In genomic region chr19:33393286-33394005, GRCh38 we compare ENCODE assay signal across 14 cellular contexts. TPM values are rescaled to one million over a fixed set of nuclear protein-coding genes. Genes with fewer than 3 reads are reported as not detected.
A peak's percentile ranks its signal among the peaks of the same experiment; 100 is the strongest.
DNase-seq lines count a peak whose midpoint lies in the region; ATAC-seq, FAIRE-seq and TF ChIP-seq lines count a peak whose summit lies in the region.
"Had no signal": no experiment of that assay in that cellular context is flagged by ENCODE, and none has a peak within 500 bp of the region (broad histone marks: within the 10 kb centered on the region; RNA-seq: fewer than 3 reads in every experiment).

No MANE protein-coding gene starts in this region.

- in situ Hi-C loops in IMR-90 (cut with MboI; ENCODE audit: low sequenced_read_pairs): no loop called here

- TF ChIP-seq EP300 in H1 (IDR thresholded peaks at IDR 0.05; ENCODE audit: borderline replicate concordance in 1 of 2, low read depth in 2 of 2, low read length in 2 of 2): no peak

- no peak overlapping the region for H2AK9ac ChIP-seq in IMR-90 (replicated peaks; ENCODE audit: low read depth, low read length, poor library complexity)

- no peaks in the 10 kb centered on the region for H3K23me2 ChIP-seq in H1 (ENCODE audit: low read depth, low read length)

- H3K27me3 ChIP-seq in IMR-90 (ENCODE audit: control insufficient read depth, insufficient read depth, low read length) (no peaks in the 10 kb centered on the region), H1 (replicated peaks in 1 of 4; ENCODE audit: control insufficient read depth in 3 of 4, extremely low read depth in 1 of 4, insufficient read depth in 3 of 4, low read length in 3 of 4) (no peaks in the 10 kb centered on the region), neuronal stem cell (ENCODE audit: control insufficient read depth in 3 of 3, insufficient read depth in 3 of 3, low read depth in 1 of 3, low read length in 3 of 3) (no peaks in the 10 kb centered on the region)

- peak overlapping the region; percentile 78; the same call in 1 of the 2 replicates for H2AK5ac ChIP-seq in IMR-90 (ENCODE audit: low read depth, low read length)
- H2AK5ac ChIP-seq in H1 (ENCODE audit: low read depth, low read length): 0 out of 2 replicates have a peak overlapping the region, but pooled peaks have one; percentile 39
- H2AK5ac ChIP-seq in neuronal stem cell (ENCODE audit: low read depth, low read length): no peak overlapping the region

- H3K79me2 ChIP-seq in H1 (ENCODE audit: control insufficient read depth in 1 of 2, insufficient read depth in 2 of 2, low read length in 2 of 2): no peaks in the 10 kb centered on the region

- H2BK15ac ChIP-seq in IMR-90 (ENCODE audit: low read depth, low read length): no peak overlapping the region
- no peak overlapping the region for H2BK15ac ChIP-seq in H1 (ENCODE audit: low read length)
- no peak overlapping the region for H2BK15ac ChIP-seq in neuronal stem cell (ENCODE audit: low read length)

- no peak overlapping the region for H3K9ac ChIP-seq in IMR-90 (ENCODE audit: low read depth, low read length)
- H3K9ac ChIP-seq in H1 (replicated peaks in 1 of 4; ENCODE audit: extremely low read depth in 1 of 4, low read depth in 3 of 4, low read length in 3 of 4): no peak overlapping the region
- H3K9ac ChIP-seq in neuronal stem cell (ENCODE audit: low read depth, low read length, poor library complexity): peak overlapping the region; percentile 44

- no peak overlapping the region for H3K27ac ChIP-seq in IMR-90 (ENCODE audit: insufficient read depth, low read length)
- no peak overlapping the region for H3K27ac ChIP-seq in H1 (ENCODE audit: low read depth, low read length)
- no peak overlapping the region for H3K27ac ChIP-seq in neuronal stem cell (replicated peaks; ENCODE audit: low read length)
- H3K27ac ChIP-seq: C4-2B had no signal

- H3K9me3 ChIP-seq in IMR-90 (ENCODE audit: control insufficient read depth, insufficient read depth, low read length): no peaks in the 10 kb centered on the region
- no peaks in the 10 kb centered on the region for H3K9me3 ChIP-seq in H1 (ENCODE audit: insufficient read depth in 2 of 2, low read depth in 1 of 2, low read length in 1 of 2)
- no peaks in the 10 kb centered on the region for H3K9me3 ChIP-seq in neuronal stem cell (replicated peaks in 1 of 2; ENCODE audit: control insufficient read depth in 2 of 2, insufficient read depth in 1 of 2, low read depth in 1 of 2, low read length in 2 of 2)

- no peak for TF ChIP-seq POLR2A in IMR-90 (IDR thresholded peaks at IDR 0.05; ENCODE audit: low read depth, low read length)
- no peak for TF ChIP-seq POLR2A in H1 (IDR thresholded peaks at IDR 0.05; ENCODE audit: control extremely low read depth in 1 of 2, low read depth in 2 of 2, low read length in 2 of 2)

- no peak overlapping the region for H2AFZ ChIP-seq in IMR-90 (replicated peaks; ENCODE audit: low read length, poor library complexity)
- no peak overlapping the region for H2AFZ ChIP-seq in H1 (ENCODE audit: low read length)
- no peak overlapping the region for H2AFZ ChIP-seq in neuronal stem cell (ENCODE audit: low read length)

- H3K23ac ChIP-seq in IMR-90 (ENCODE audit: low read depth, low read length): no peak overlapping the region
- no peak overlapping the region for H3K23ac ChIP-seq in H1 (ENCODE audit: insufficient read length)
- H3K23ac ChIP-seq in neuronal stem cell (ENCODE audit: low read depth, low read length, poor library complexity): peak overlapping the region; percentile 55

- intact Hi-C loops in IMR-90 (cut with micrococcal nuclease): no loop called here

- H3K4ac ChIP-seq in IMR-90 (ENCODE audit: low read depth, low read length) (no peak overlapping the region), H1 (replicated peaks; ENCODE audit: insufficient read length, low read depth, low read length) (no peak overlapping the region), neuronal stem cell (ENCODE audit: low read length) (no peak overlapping the region)

- dilution Hi-C loops in IMR-90 (cut with HindIII; ENCODE audit: low sequenced_read_pairs, unreplicated experiment): no loop called here

- no TSS peak for BruUV-seq in IMR-90 (replicated peaks; lab: Mats Ljungman, UMichigan)

- CTCF ChIA-PET in IMR-90 (lab: Yijun Ruan, JAX): interaction anchor here (0.6 kb wide), 1 partner anchor 20 kb away, joined by 3 read pairs; the partner anchor contains the start of gene CEBPG
- CTCF ChIA-PET in H1 (lab: Charles Lee; ENCODE audit: partially characterized antibody): interaction anchor here (0.9 to 24.5 kb wide), 8 partner anchors 10 to 209 kb away, joined by 3 to 426 read pairs (median 3); no protein-coding TSS in a partner anchor

- H3K4me2 ChIP-seq in IMR-90 (ENCODE audit: low read depth, low read length): no peak overlapping the region
- no peak overlapping the region for H3K4me2 ChIP-seq in H1 (ENCODE audit: insufficient read depth in 1 of 2, low read depth in 2 of 2, low read length in 2 of 2)
- no peak overlapping the region for H3K4me2 ChIP-seq in neuronal stem cell (ENCODE audit: insufficient read depth, low read length, poor library complexity, severe bottlenecking)

- peaks cover 49% of the 10 kb centered on the region for H4K20me1 ChIP-seq in IMR-90 (ENCODE audit: insufficient read depth, low read length)
- peaks cover 5 to 18% of the 10 kb centered on the region in 2 experiments for H4K20me1 ChIP-seq in H1 (replicated peaks in 1 of 2; ENCODE audit: control insufficient read depth in 1 of 2, insufficient read depth in 2 of 2, low read length in 2 of 2)

- H4K8ac ChIP-seq in IMR-90 (ENCODE audit: low read depth in 2 of 2, low read length in 2 of 2) (no peak overlapping the region; a peak in 1 of 4 replicates), H1 (ENCODE audit: extremely low read depth, insufficient read depth, low read length) (0 out of 2 replicates have a peak overlapping the region, but pooled peaks have one; percentile 9), neuronal stem cell (ENCODE audit: low read depth, low read length) (no peak overlapping the region)

- H4K91ac ChIP-seq in IMR-90 (ENCODE audit: insufficient read depth, low read depth, low read length) (no peak overlapping the region; the same call in 1 of the 2 replicates), H1 (replicated peaks; ENCODE audit: insufficient read length, low read length) (no peak overlapping the region), neuronal stem cell (ENCODE audit: low read depth, low read length, poor library complexity) (no peak overlapping the region)

- H3K18ac ChIP-seq in IMR-90 (ENCODE audit: low read depth, low read length) (no peak overlapping the region), H1 (ENCODE audit: extremely low read depth, low read length) (no peak overlapping the region), neuronal stem cell (ENCODE audit: low read length) (peak overlapping the region; percentile 85)

- H4K5ac ChIP-seq in IMR-90 (ENCODE audit: low read depth, low read length) (no peak overlapping the region), H1 (ENCODE audit: insufficient read length, low read depth, low read length) (no peak overlapping the region)

- H2BK12ac ChIP-seq in H1 (ENCODE audit: low read depth, low read length) (no peak overlapping the region), neuronal stem cell (ENCODE audit: low read length) (peak overlapping the region; percentile 22)

- DNase-seq in COLO668 (lab: John Stamatoyannopoulos, UW; ENCODE audit: unreplicated experiment) (peak; percentile 62), IMR-90 (no peak), H1 (ENCODE audit: low read depth in 1 of 2, low spot score in 2 of 2) (no peak), neuronal stem cell (ENCODE audit: low spot score) (no peak), mucosa of gallbladder (ENCODE audit: low spot score) (no peak), NCI-H1694 (lab: John Stamatoyannopoulos, UW) (no peak), retina (no peak), LoVo (ENCODE audit: low spot score) (no peak)
- DNase-seq: activated CD8-positive, alpha-beta T cell treated with anti-CD3 and anti-CD28 coated beads for 36 hours; activated gamma-delta T cell treated with Interleukin-2 at 50 U/mL for 16 hours; NCI-H187 had no signal

- H3K4me1 ChIP-seq in IMR-90 (ENCODE audit: control insufficient read depth, insufficient read depth, low read length) (peaks cover 28% of the 10 kb centered on the region), H1 (replicated peaks in 1 of 4; ENCODE audit: control insufficient read depth in 3 of 4, insufficient read depth in 4 of 4, low read length in 3 of 4) (peaks cover 0 to 14% (median 8%) of the 10 kb centered on the region in 4 experiments; a peak in 4 of 7 replicates), neuronal stem cell (ENCODE audit: control insufficient read depth in 2 of 2, insufficient read depth in 1 of 2, low read depth in 1 of 2, low read length in 2 of 2) (peaks cover 7 to 21% of the 10 kb centered on the region in 2 donors)

- H3K14ac ChIP-seq in IMR-90 (replicated peaks; ENCODE audit: low read depth, low read length): no peak overlapping the region
- H3K14ac ChIP-seq in H1 (ENCODE audit: insufficient read length): no peak overlapping the region
- peak overlapping the region; percentile 56 for H3K14ac ChIP-seq in neuronal stem cell (ENCODE audit: low read length)

- 75% methylated on average over 8 of the region's 21 CpGs; no CpG with 5 or more reads in 1 of the 2 experiments for WGBS in IMR-90 (ENCODE audit: extremely low coverage in 2 of 2, insufficient read length in 1 of 2), 2 experiments
- 87% methylated on average over 17 of the region's 21 CpGs; no CpG with 5 or more reads in 1 of the 2 experiments for WGBS in H1 (ENCODE audit: extremely low coverage in 1 of 2, insufficient coverage in 1 of 2, insufficient read length in 1 of 2, insufficient replicate concordance in 2 of 2, low coverage in 1 of 2, low lambda C conversion rate in 2 of 2, missing lambda C conversion rate in 1 of 2), 2 experiments
- no CpG with 5 or more reads among the region's 21 CpGs for WGBS in neuronal stem cell (ENCODE audit: extremely low coverage in 2 of 2, insufficient read length in 2 of 2, insufficient replicate concordance in 1 of 2), 2 donors

- H3K9me1 ChIP-seq in IMR-90 (ENCODE audit: insufficient read depth, low read length): peaks cover 6% of the 10 kb centered on the region; the same call in 1 of the 2 replicates

- TF ChIP-seq CTCF in IMR-90 (conservative IDR thresholded peaks at IDR 0.05; ENCODE audit: low read depth, low read length) (no peak), H1 (IDR thresholded peaks at IDR 0.05; ENCODE audit: control extremely low read depth in 1 of 3, insufficient read depth in 1 of 3, low read depth in 1 of 3, low read length in 3 of 3) (no peak)

- H2BK120ac ChIP-seq in IMR-90 (ENCODE audit: low read depth, low read length) (no peak overlapping the region), H1 (replicated peaks; ENCODE audit: low read depth, low read length) (no peak overlapping the region), neuronal stem cell (ENCODE audit: low read depth, low read length) (peak overlapping the region; percentile 47)

- no peak for FAIRE-seq in H1 (lab: Jason Lieb, UNC)
- FAIRE-seq: bronchial epithelial cell, endometrium had no signal

- TF ChIP-seq RAD21 in IMR-90 (IDR thresholded peaks at IDR 0.05; ENCODE audit: low read length) (no peak), H1 (IDR thresholded peaks at IDR 0.05 in 1 of 2, conservative IDR thresholded peaks at IDR 0.05 in 1 of 2; ENCODE audit: low read depth in 2 of 2, low read length in 2 of 2) (no peak)

- H2BK20ac ChIP-seq in IMR-90 (ENCODE audit: low read depth, low read length): no peak overlapping the region
- H2BK20ac ChIP-seq in H1 (ENCODE audit: low read length): no peak overlapping the region

- no peak for ATAC-seq in IMR-90 (ENCODE audit: low read depth)
- ATAC-seq: activated CD8-positive, alpha-beta T cell treated with anti-CD3 and anti-CD28 coated beads for 36 hours had no signal

- peaks cover 1% of the 10 kb centered on the region; the same call in 1 of the 2 replicates for H3K36me3 ChIP-seq in IMR-90 (ENCODE audit: control insufficient read depth, insufficient read depth, low read length)
- H3K36me3 ChIP-seq in H1 (ENCODE audit: control insufficient read depth in 2 of 4, insufficient read depth in 4 of 4, low read length in 3 of 4): no peaks in the 10 kb centered on the region
- peaks cover 0 to 4% of the 10 kb centered on the region in 2 donors for H3K36me3 ChIP-seq in neuronal stem cell (replicated peaks in 1 of 2; ENCODE audit: control insufficient read depth in 2 of 2, insufficient read depth in 2 of 2, low read length in 2 of 2)

- H3K56ac ChIP-seq in IMR-90 (ENCODE audit: extremely low read depth, insufficient read depth, low read length) (no peak overlapping the region), H1 (replicated peaks; ENCODE audit: insufficient read length, low read depth, low read length) (no peak overlapping the region)

- no peak overlapping the region for H3K4me3 ChIP-seq in IMR-90 (ENCODE audit: insufficient read depth, low read depth, low read length)
- H3K4me3 ChIP-seq in H1 (ENCODE audit: extremely low read depth in 1 of 4, insufficient read depth in 2 of 4, low read depth in 3 of 4, low read length in 4 of 4): no peak overlapping the region
- no peak overlapping the region for H3K4me3 ChIP-seq in neuronal stem cell (ENCODE audit: low read length in 2 of 2)

- POLR2A ChIA-PET in IMR-90 (lab: Charles Lee; ENCODE audit: unreplicated experiment) (no interaction called here), H1 (lab: Charles Lee; ENCODE audit: partially characterized antibody) (interaction anchor here (1.3 to 1.4 kb wide), 2 partner anchors 12 to 19 kb away, joined by 3 to 4 read pairs; no protein-coding TSS in a partner anchor)

- H3K79me1 ChIP-seq in IMR-90 (ENCODE audit: low read depth in 1 of 2, low read length in 2 of 2) (peaks cover 0 to 24% of the 10 kb centered on the region in 2 experiments; a peak in 1 of 4 replicates), H1 (ENCODE audit: low read depth, low read length) (peaks cover 4% of the 10 kb centered on the region; the same call in 1 of the 2 replicates), neuronal stem cell (ENCODE audit: low read depth, low read length) (peaks cover 24% of the 10 kb centered on the region)

- no peak overlapping the region for H2BK5ac ChIP-seq in IMR-90 (ENCODE audit: low read depth, low read length, poor library complexity, severe bottlenecking)
- 0 out of 2 replicates have a peak overlapping the region, but pooled peaks have one; percentile 52 for H2BK5ac ChIP-seq in H1 (ENCODE audit: low read depth, low read length)
- no peak overlapping the region for H2BK5ac ChIP-seq in neuronal stem cell (ENCODE audit: low read length)

RNA-seq across cellular contexts. Expression of gene CEBPG, which starts 19.9 kb away (rescaled TPM):
- total RNA-seq in IMR-90 (2012; rRNA removed): 14.3 and 21.1 TPM in 2 replicates
- polyA plus RNA-seq in IMR-90 (2012; rRNA removed): 7.9 and 9.2 TPM in 2 replicates
- polyA plus RNA-seq in IMR-90 (2012; cell fraction: cytosol; rRNA removed): 2.9 and 4.9 TPM in 2 replicates
- 2.6 and 13.3 TPM in 2 replicates for polyA plus RNA-seq in IMR-90 (2012; cell fraction: nucleus; rRNA removed; ENCODE audit: low replicate concordance)
- total RNA-seq in H1 (2021; fragmentation: NEBNext Ultra II Directional; extraction: Animal tissue kit (Norgen Biotek cat#: 25700)): 32.7 and 35.4 TPM in 2 replicates
- 10.9 and 12.3 TPM in 2 replicates for polyA plus RNA-seq in H1 (2011; rRNA removed)
- polyA plus RNA-seq in H1 (2011; cell fraction: cytosol; rRNA removed): 20.1 TPM
- 12.8 TPM for polyA plus RNA-seq in H1 (2011; cell fraction: nucleus; rRNA removed)
- 18.6 to 27.0 TPM (median 20.1 TPM) in 4 replicates for polyA plus RNA-seq in H1 (2012, experiment 1 of 2)
- 2.7 TPM for polyA plus RNA-seq in H1 (2012, experiment 2 of 2)
- 16.3 TPM for polyA plus RNA-seq in H1 (2013, experiment 1 of 2)
- 16.9 TPM for polyA plus RNA-seq in H1 (2013, experiment 2 of 2)
- polyA minus RNA-seq in H1 (2011; rRNA and poly(A)+ RNA removed): 23.8 and 26.8 TPM in 2 replicates
- 13.9 TPM for polyA minus RNA-seq in H1 (2011; cell fraction: cytosol; rRNA and poly(A)+ RNA removed)
- polyA minus RNA-seq in H1 (2011; cell fraction: nucleus; rRNA and poly(A)+ RNA removed): 33.7 TPM
- 23.4 TPM for polyA plus RNA-seq in neuronal stem cell (2013, experiment 1 of 2)
- 23.1 TPM for polyA plus RNA-seq in neuronal stem cell (2013, experiment 2 of 2)
- 18.0 TPM for total RNA-seq in mucosa of gallbladder
